Comparison of ENCODE assay signal across 7 cellular contexts in genomic region chrX:74550295-74550802, GRCh38.
A peak's percentile ranks its signal among the peaks of the same experiment; 100 is the strongest.
DNase-seq lines count a peak whose midpoint lies in the region; ATAC-seq and TF ChIP-seq lines count a peak whose summit lies in the region.

No MANE protein-coding gene starts in this region.

- no peak overlapping the region for H3K27ac Mint-ChIP-seq in T-helper 17 cell

- TF ChIP-seq POLR2A in GM18505 (IDR thresholded peaks at IDR 0.05; ENCODE audit: borderline replicate concordance, extremely low read depth, insufficient read depth, insufficient read length) (no peak), adrenal gland (IDR thresholded peaks at IDR 0.05) (no peak), sigmoid colon (IDR thresholded peaks at IDR 0.05) (no peak)

- 14 to 23% (median 20%) methylated on average over 4 to 24 of the region's 24 CpGs for WGBS in adrenal gland, 4 donors
- WGBS in sigmoid colon, 2 donors: 13 to 17% methylated on average over 24 of the region's 24 CpGs

- no peak overlapping the region for H3K27ac ChIP-seq in adrenal gland
- no peak overlapping the region for H3K27ac ChIP-seq in right atrium auricular region
- peak overlapping the region in 2 of 4 donors; percentile 39 to 56 for H3K27ac ChIP-seq in sigmoid colon

- no peak for TF ChIP-seq EP300 in sigmoid colon (IDR thresholded peaks at IDR 0.05)

- peaks cover 2% of the 10 kb centered on the region for H3K4me1 Mint-ChIP-seq in T-helper 17 cell

- no peaks in the 10 kb centered on the region for H3K36me3 Mint-ChIP-seq in T-helper 17 cell (ENCODE audit: low read depth)

- H3K4me3 Mint-ChIP-seq in T-helper 17 cell: no peak overlapping the region

- ATAC-seq in GM18505 (IDR thresholded peaks at IDR 0.05; ENCODE audit: unreplicated experiment): peak; percentile 84
- ATAC-seq in HG02943 (IDR thresholded peaks at IDR 0.05; ENCODE audit: low read depth, unreplicated experiment): peak; percentile 80
- peak; percentile 99 for ATAC-seq in T-helper 17 cell

- H3K27me3 ChIP-seq in adrenal gland (no peaks in the 10 kb centered on the region), right atrium auricular region (no peaks in the 10 kb centered on the region), sigmoid colon (no peaks in the 10 kb centered on the region)

- H3K9me3 ChIP-seq in T-helper 17 cell (ENCODE audit: control insufficient read depth, low read length, poor library complexity, severe bottlenecking) (no peaks in the 10 kb centered on the region), adrenal gland (replicated peaks in 1 of 3) (no peaks in the 10 kb centered on the region), right atrium auricular region (no peaks in the 10 kb centered on the region), sigmoid colon (no peaks in the 10 kb centered on the region)

- H3K4me3 ChIP-seq in adrenal gland: peak overlapping the region in 1 of 4 donors; percentile 23
- H3K4me3 ChIP-seq in right atrium auricular region: peak overlapping the region in 1 of 2 donors; percentile 11
- peak overlapping the region in 1 of 4 donors; percentile 24 for H3K4me3 ChIP-seq in sigmoid colon

- peak; percentile 8 for DNase-seq in NCI-H187 treated with DMSO at 0.1 percent for 48 hours (lab: John Stamatoyannopoulos, UW)
- DNase-seq in T-helper 17 cell: peak; percentile 72 to 77 (median 75)
- peak; percentile 72 to 92 (median 83) for DNase-seq in adrenal gland
- peak; percentile 83 for DNase-seq in right atrium auricular region (ENCODE audit: low spot score)
- peak; percentile 91 for DNase-seq in sigmoid colon

- TF ChIP-seq CTCF in adrenal gland (IDR thresholded peaks at IDR 0.05): peak; percentile 97 to 100 (median 99)
- TF ChIP-seq CTCF in right atrium auricular region (IDR thresholded peaks at IDR 0.05): peak; percentile 88 to 98
- TF ChIP-seq CTCF in sigmoid colon (IDR thresholded peaks at IDR 0.05): peak; percentile 94 to 96 (median 95)

- H3K36me3 ChIP-seq in adrenal gland (replicated peaks in 1 of 2): no peaks in the 10 kb centered on the region
- no peaks in the 10 kb centered on the region for H3K36me3 ChIP-seq in right atrium auricular region
- H3K36me3 ChIP-seq in sigmoid colon: no peaks in the 10 kb centered on the region

- H3K27me3 Mint-ChIP-seq in T-helper 17 cell: no peaks in the 10 kb centered on the region

- intact Hi-C loops in adrenal gland (cut with DNase I) (no loop called here), sigmoid colon (cut with DNase I) (loop anchor here (1.0 to 5.0 kb wide), 2 partner anchors 167 to 693 kb away; no protein-coding TSS in a partner anchor)

- no peaks in the 10 kb centered on the region for H3K4me1 ChIP-seq in adrenal gland (replicated peaks in 1 of 2)
- H3K4me1 ChIP-seq in right atrium auricular region: no peaks in the 10 kb centered on the region
- H3K4me1 ChIP-seq in sigmoid colon: no peaks in the 10 kb centered on the region

Comparison
In these comparisons a context has a peak if more than half of its experiments do, and no peak if none do; other contexts are left out.
1. DNase-seq: peak in every context shown above with its lines; median percentile 91 in sigmoid colon; 83 in adrenal gland; 83 in right atrium auricular region; 75 in T-helper 17 cell; 8 in NCI-H187 treated with DMSO at 0.1 percent for 48 hours.